In the genomic region with DNA sequence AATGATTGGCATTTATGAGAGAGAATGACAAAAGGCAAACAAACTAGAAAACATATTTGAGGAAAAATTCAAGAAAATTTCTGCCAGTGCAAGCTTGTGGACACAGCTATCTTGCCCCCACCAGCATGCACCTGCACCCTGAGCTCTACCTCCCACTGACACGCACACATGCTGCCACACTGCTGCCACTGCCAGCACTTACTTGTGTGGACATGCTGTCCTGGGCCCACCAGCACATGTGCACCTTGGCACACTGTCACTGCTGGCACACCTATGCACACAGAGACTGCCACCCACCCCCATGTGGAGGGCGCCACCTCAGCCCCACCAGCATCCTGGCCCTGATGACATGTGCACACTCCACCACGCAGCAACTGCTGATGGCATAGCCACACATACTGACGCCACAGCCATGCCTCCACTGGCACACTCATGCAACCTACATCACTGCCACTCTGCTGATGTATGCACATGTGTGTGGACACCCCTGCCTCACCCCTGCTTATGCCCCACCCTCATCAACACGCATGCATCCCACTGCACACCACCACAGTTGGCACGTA, we compare ENCODE assay signal across 29 cellular contexts.
"Had no signal": no experiment of that assay in that cellular context is flagged by ENCODE, and none has a peak within 500 bp of the region (broad histone marks: within the 10 kb centered on the region; RNA-seq: fewer than 3 reads in every experiment).

No MANE protein-coding gene starts in this region.

- H3K36me3 ChIP-seq: brain microvascular endothelial cell, cardiac muscle cell, SJSA1 had no signal

- H3K4me3 Mint-ChIP-seq: activated B cell treated with CpG ODN at 0.5 μM for 24 hours; activated CD4-positive, alpha-beta T cell treated with anti-CD3 and anti-CD28 coated beads, Interleukin-2, amount 10 ng/mL, durations not matched to agents 24 days and 14 days; activated T-cell treated with anti-CD3 and anti-CD28 coated beads, Interleukin-2, amount 50 U/mL, for 4 hours; T-helper 1 cell treated with Interleukin-12 subunit alpha and Interleukin-12 subunit beta and Interleukin-4 antibody, amounts not matched to agents 30 μg/mL and 1 μg/mL, for 36 hours had no signal

- H3K4me3 ChIP-seq: cardiac muscle cell, SJSA1 had no signal

- H3K27me3 ChIP-seq: brain microvascular endothelial cell, cardiac muscle cell, SJSA1 had no signal

- H3K27ac Mint-ChIP-seq: activated B cell treated with CpG ODN at 0.5 μM for 24 hours; activated CD4-positive, alpha-beta T cell treated with anti-CD3 and anti-CD28 coated beads, Interleukin-2, amount 10 ng/mL, durations not matched to agents 24 days and 14 days; activated naive CD4-positive, alpha-beta T cell treated with anti-CD3 and anti-CD28 coated beads, Interleukin-2, amount 50 U/mL, for 72 hours; T-helper 1 cell treated with Interleukin-12 subunit alpha and Interleukin-12 subunit beta and Interleukin-4 antibody, amounts not matched to agents 30 μg/mL and 1 μg/mL, for 36 hours had no signal

- H3K27me3 Mint-ChIP-seq: activated CD4-positive, alpha-beta T cell treated with anti-CD3 and anti-CD28 coated beads, Interleukin-2, amount 10 ng/mL, durations not matched to agents 24 days and 14 days had no signal

- H3K4me1 ChIP-seq: SJSA1 had no signal

- H3K9me3 ChIP-seq: SJSA1 had no signal

- ATAC-seq: activated naive CD4-positive, alpha-beta T cell treated with anti-CD3 and anti-CD28 coated beads, Interleukin-2, amount 50 U/mL, for 72 hours; activated T-cell treated with anti-CD3 and anti-CD28 coated beads, Interleukin-2, amount 50 U/mL, for 4 hours; Panc1; SK-N-SH treated with all-trans-retinoic acid at 6 μM for 48 hours had no signal

- H3K4me1 Mint-ChIP-seq: activated B cell treated with CpG ODN at 0.5 μM for 24 hours; activated CD4-positive, alpha-beta T cell treated with anti-CD3 and anti-CD28 coated beads, Interleukin-2, amount 10 ng/mL, durations not matched to agents 24 days and 14 days had no signal

- DNase-seq: activated B cell treated with CpG ODN at 0.5 μM for 24 hours; activated CD4-positive, alpha-beta T cell treated with anti-CD3 and anti-CD28 coated beads for 1 hour; activated CD4-positive, alpha-beta T cell treated with anti-CD3 and anti-CD28 coated beads, Interleukin-2, amount 10 ng/mL, durations not matched to agents 24 days and 14 days; activated CD4-positive, alpha-beta T cell treated with anti-CD3 and anti-CD28 coated beads, Interleukin-2, amount 50 U/mL, for 48 hours; activated CD8-positive, alpha-beta memory T cell treated with anti-CD3 and anti-CD28 coated beads for 24 hours; activated effector memory CD4-positive, alpha-beta T cell treated with anti-CD3 and anti-CD28 coated beads, Interleukin-2, amount 50 U/mL, for 16 hours; activated naive CD4-positive, alpha-beta T cell treated with Interleukin-2 at 50 U/mL for 16 hours; activated T-cell treated with anti-CD3 and anti-CD28 coated beads, Interleukin-2, amount 50 U/mL, for 4 hours; brain microvascular endothelial cell; MM.1S; NCI-H1105; NCI-H1436; NCI-H1694 treated with DMSO at 0.1 percent for 48 hours; NCI-H2029 treated with DMSO at 0.1 percent for 48 hours; NCI-H345; NCI-H510A; NCI-H69; NK-92 treated with Interleukin-12 subunit alpha and Interleukin-12 subunit beta, amount 100 ng/mL, for 24 hours; OCI-M1; Right ventricle myocardium superior; SW 1271; T-helper 9 cell had no signal

- H3K27ac ChIP-seq: brain microvascular endothelial cell, cardiac muscle cell, RWPE1, SJSA1 had no signal
